Comparison of ENCODE assay signal across 16 cellular contexts in the genomic region with DNA sequence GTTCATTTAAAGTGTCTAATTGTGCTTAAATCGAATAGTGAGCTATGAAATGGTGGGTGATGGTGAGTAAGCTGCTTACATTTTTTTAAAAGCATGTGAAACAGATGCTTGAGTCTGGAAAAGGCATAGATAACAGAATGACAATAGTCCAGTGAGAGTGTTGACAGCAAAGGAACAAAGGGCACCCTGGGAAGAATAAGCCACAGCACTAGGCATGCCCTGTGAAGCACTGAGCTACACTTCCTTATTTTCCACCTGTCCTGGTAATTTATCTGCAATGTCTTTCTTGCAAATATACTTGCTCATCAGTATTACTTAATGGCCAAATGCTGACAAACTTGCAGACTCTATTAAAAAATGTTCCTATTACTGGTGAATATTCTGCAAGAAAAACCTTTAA.
DNase-seq lines count a peak whose midpoint lies in the region; TF ChIP-seq lines count a peak whose summit lies in the region.
"Had no signal": no experiment of that assay in that cellular context is flagged by ENCODE, and none has a peak within 500 bp of the region (broad histone marks: within the 10 kb centered on the region; RNA-seq: fewer than 3 reads in every experiment).

No MANE protein-coding gene starts in this region.

- TF ChIP-seq CTCF in SK-N-SH (IDR thresholded peaks at IDR 0.05), result no peak

- H3K36me3 ChIP-seq in SK-N-SH (replicated peaks in 1 of 2; ENCODE audit: control insufficient read depth in 1 of 2, insufficient read depth in 2 of 2, low read length in 1 of 2), result peaks cover 0 to 4% of the 10 kb centered on the region in 2 experiments
- H3K36me3 ChIP-seq: SJSA1 had no signal

- no peak overlapping the region for H3K4me2 ChIP-seq in SK-N-SH

- POLR2A ChIA-PET in SK-N-SH (lab: Yijun Ruan, JAX), result no interaction called here

- no peaks in the 10 kb centered on the region for H4K20me1 ChIP-seq in SK-N-SH (ENCODE audit: insufficient read depth)

- no peak for TF ChIP-seq EP300 in SK-N-SH (IDR thresholded peaks at IDR 0.05; ENCODE audit: borderline replicate concordance in 1 of 2, low read depth in 1 of 2, low read length in 1 of 2)

- no peak for TF ChIP-seq RAD21 in SK-N-SH (IDR thresholded peaks at IDR 0.05; ENCODE audit: low read length)

- no peak overlapping the region for H3K9ac ChIP-seq in SK-N-SH

- no peak overlapping the region; a peak in 1 of 4 replicates for H3K27ac ChIP-seq in SK-N-SH (ENCODE audit: low read depth in 2 of 2, low read length in 1 of 2)
- H3K27ac ChIP-seq: HL-60, neutrophil, SJSA1, upper lobe of right lung had no signal

- 35% methylated on average over 1 of the region's 1 CpG for WGBS in SK-N-SH (ENCODE audit: low lambda C conversion rate)

- peaks cover 0 to 9% of the 10 kb centered on the region in 2 experiments; a peak in 2 of 4 replicates for H3K4me1 ChIP-seq in SK-N-SH (ENCODE audit: control insufficient read depth in 1 of 2, insufficient read depth in 2 of 2, low read depth in 1 of 2, low read length in 1 of 2)
- H3K4me1 ChIP-seq: SJSA1, upper lobe of right lung had no signal

- no peak overlapping the region for H2AFZ ChIP-seq in SK-N-SH (ENCODE audit: low read depth)

- DNase-seq in NCI-H2081 (lab: John Stamatoyannopoulos, UW), result peak; percentile 4 to 65
- no peak for DNase-seq in NCI-H2081 treated with DMSO at 0.1 percent for 48 hours (lab: John Stamatoyannopoulos, UW)
- peak; percentile 58 for DNase-seq in NCI-H2029 treated with DMSO at 0.1 percent for 48 hours (lab: John Stamatoyannopoulos, UW)
- DNase-seq in SK-N-SH, result peak; percentile 30
- peak; percentile 59 for DNase-seq in myocyte (ENCODE audit: low read depth)
- DNase-seq in activated gamma-delta T cell treated with Interleukin-2 at 50 U/mL for 16 hours, result no peak
- no peak for DNase-seq in stimulated activated CD4-positive, alpha-beta T cell treated with anti-CD3 and anti-CD28 coated beads, Interleukin-2, amount 100 ng/mL, for 24 hours
- DNase-seq in KG1 (lab: John Stamatoyannopoulos, UW), result no peak
- DNase-seq: 8988T; activated CD4-positive, alpha-beta memory T cell treated with anti-CD3 and anti-CD28 coated beads, Interleukin-2, amount 10 ng/mL, durations not matched to agents 7 days and 5 days; mesenchymal stem cell; stimulated activated naive CD4-positive, alpha-beta T cell; upper lobe of right lung had no signal

- no peaks in the 10 kb centered on the region for H3K9me2 ChIP-seq in SK-N-SH

- H3K9me3 ChIP-seq in SK-N-SH, result 0 out of 2 replicates have a peak, but pooled peaks cover 5% of the 10 kb centered on the region
- H3K9me3 ChIP-seq: neutrophil, SJSA1 had no signal

- H3K79me2 ChIP-seq in SK-N-SH (ENCODE audit: insufficient read depth), result no peaks in the 10 kb centered on the region

- no peaks in the 10 kb centered on the region for H3F3A ChIP-seq in SK-N-SH (replicated peaks; ENCODE audit: insufficient read depth)

- H3K4me3 ChIP-seq in SK-N-SH (ENCODE audit: low read depth in 2 of 2, low read length in 1 of 2), result no peak overlapping the region
- H3K4me3 ChIP-seq: SJSA1, upper lobe of right lung had no signal

- CTCF ChIA-PET in SK-N-SH (lab: Yijun Ruan, JAX), result no interaction called here

- no peaks in the 10 kb centered on the region for H3K27me3 ChIP-seq in SK-N-SH (ENCODE audit: insufficient read depth)
- H3K27me3 ChIP-seq: neutrophil, SJSA1, upper lobe of right lung had no signal

TF ChIP-seq in SK-N-SH, 30 proteins besides CTCF, POLR2A, EP300 and RAD21:
- TF ChIP-seq, protein P1, sequence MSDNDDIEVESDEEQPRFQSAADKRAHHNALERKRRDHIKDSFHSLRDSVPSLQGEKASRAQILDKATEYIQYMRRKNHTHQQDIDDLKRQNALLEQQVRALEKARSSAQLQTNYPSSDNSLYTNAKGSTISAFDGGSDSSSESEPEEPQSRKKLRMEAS (IDR thresholded peaks at IDR 0.05; ENCODE audit: low read depth), result no peak
- peak; percentile 48; the same call in 1 of the 2 replicates for TF ChIP-seq MXI1 (IDR thresholded peaks at IDR 0.05; ENCODE audit: low read depth, low read length)
- TF ChIP-seq GATA2 (CRISPR knock-in tag; IDR thresholded peaks at IDR 0.05), result peak; percentile 45; the same call in 1 of the 2 replicates
- TF ChIP-seq NRF1 (IDR thresholded peaks at IDR 0.05; ENCODE audit: low read depth, low read length), result no peak
- no peak for TF ChIP-seq EZH2phosphoT487 (IDR thresholded peaks at IDR 0.05; ENCODE audit: borderline replicate concordance, low read depth)

Comparison
In these comparisons a context has a peak if more than half of its experiments do, and no peak if none do; other contexts are left out.
1. DNase-seq: peak in NCI-H2081 (2 of 2), NCI-H2029 treated with DMSO at 0.1 percent for 48 hours (single experiment), SK-N-SH (single experiment) and myocyte (single experiment); none in NCI-H2081 treated with DMSO at 0.1 percent for 48 hours (single experiment), activated gamma-delta T cell treated with Interleukin-2 at 50 U/mL for 16 hours (single experiment), stimulated activated CD4-positive, alpha-beta T cell treated with anti-CD3 and anti-CD28 coated beads, Interleukin-2, amount 100 ng/mL, for 24 hours (0 of 2) and KG1 (single experiment).